ENCODE assay signal across 11 cellular contexts in genomic region chr20:35187584-35188190, GRCh38. TPM values are rescaled to one million over a fixed set of nuclear protein-coding genes. Genes with fewer than 3 reads are reported as not detected.
DNase-seq lines count a peak whose midpoint lies in the region; TF ChIP-seq lines count a peak whose summit lies in the region.
"Had no signal": no experiment of that assay in that cellular context is flagged by ENCODE, and none has a peak within 500 bp of the region (broad histone marks: within the 10 kb centered on the region; RNA-seq: fewer than 3 reads in every experiment).

No MANE protein-coding gene starts in this region.

- H4K91ac ChIP-seq in trophoblast cell (ENCODE audit: low read depth, low read length): no peak overlapping the region

- H3K4me3 ChIP-seq in AG04450 (ENCODE audit: low read depth, low read length) (no peak overlapping the region), trophoblast cell (ENCODE audit: low read depth, low read length) (no peak overlapping the region), A673 (ENCODE audit: low read depth, low read length, poor library complexity, severe bottlenecking) (no peak overlapping the region)

- no peaks in the 10 kb centered on the region for H3K79me1 ChIP-seq in trophoblast cell (ENCODE audit: low read length)

- no CpG with 5 or more reads among the region's 5 CpGs for WGBS in trophoblast cell (ENCODE audit: extremely low coverage, insufficient coverage, insufficient read length)

- POLR2A ChIA-PET in AG04450 (lab: Yijun Ruan, JAX): interaction anchor here (1.0 to 1.4 kb wide), 2 partner anchors 40 to 96 kb away, joined by 3 to 4 read pairs; partner anchors contain the start of gene EDEM2
- POLR2A ChIA-PET in A673 (lab: Charles Lee; ENCODE audit: low non-redundant PET): no interaction called here

- CTCF ChIA-PET in AG04450 (lab: Charles Lee) (interaction anchor here (1.2 to 2.2 kb wide), 4 partner anchors 14 to 91 kb away, joined by 3 to 11 read pairs (median 4); no protein-coding TSS in a partner anchor), A673 (lab: Charles Lee) (no interaction called here)

- H4K8ac ChIP-seq in trophoblast cell (ENCODE audit: low read depth, low read length): no peak overlapping the region

- no peak overlapping the region for H3K4ac ChIP-seq in trophoblast cell (ENCODE audit: low read depth, low read length)

- no peak overlapping the region for H4K12ac ChIP-seq in trophoblast cell (ENCODE audit: low read depth, low read length)

- no TSS peak for BruUV-seq in A673 (replicated peaks; lab: Mats Ljungman, UMichigan)

- no peak overlapping the region for H3K9ac ChIP-seq in trophoblast cell (ENCODE audit: low read length)

- no peak for TF ChIP-seq CTCF in AG04450 (IDR thresholded peaks at IDR 0.05; ENCODE audit: low read depth, low read length)
- TF ChIP-seq CTCF in A673 (conservative IDR thresholded peaks at IDR 0.05; ENCODE audit: low read depth, low read length): no peak

- H3K4me1 ChIP-seq in trophoblast cell (ENCODE audit: control insufficient read depth in 1 of 2, insufficient read depth in 2 of 2, low read length in 2 of 2) (no peaks in the 10 kb centered on the region), A673 (ENCODE audit: insufficient read depth, low read length, poor library complexity, severe bottlenecking) (no peaks in the 10 kb centered on the region)

- H3K23ac ChIP-seq in trophoblast cell (ENCODE audit: low read length): no peak overlapping the region

- intact Hi-C loops in A673 (cut with micrococcal nuclease; ENCODE audit: unreplicated experiment): no loop called here

- no peaks in the 10 kb centered on the region for H3K79me2 ChIP-seq in trophoblast cell (ENCODE audit: control insufficient read depth, insufficient read depth, low read length, poor library complexity)

- no peak overlapping the region for H3K14ac ChIP-seq in trophoblast cell (ENCODE audit: low read length)

- H2BK5ac ChIP-seq in trophoblast cell (ENCODE audit: low read depth, low read length, poor library complexity): no peak overlapping the region

- H2BK120ac ChIP-seq in trophoblast cell (ENCODE audit: insufficient read depth, low read length, poor library complexity): no peak overlapping the region

- no peaks in the 10 kb centered on the region for H3K27me3 ChIP-seq in AG04450 (ENCODE audit: control insufficient read depth, insufficient read depth, low read length)
- no peaks in the 10 kb centered on the region for H3K27me3 ChIP-seq in trophoblast cell (ENCODE audit: insufficient read depth, low read length)
- peaks cover 5% of the 10 kb centered on the region for H3K27me3 ChIP-seq in A673 (replicated peaks; ENCODE audit: insufficient read depth, low read depth, low read length, poor library complexity)

- no peak overlapping the region for H3K4me2 ChIP-seq in trophoblast cell (ENCODE audit: low read length)

- H3K9me3 ChIP-seq in AG04450 (ENCODE audit: control insufficient read depth, insufficient read depth, low read length) (no peaks in the 10 kb centered on the region), trophoblast cell (ENCODE audit: insufficient read depth, low read depth, low read length) (no peaks in the 10 kb centered on the region), A673 (ENCODE audit: low read depth, low read length, poor library complexity, severe bottlenecking) (no peaks in the 10 kb centered on the region)

- H3K27ac ChIP-seq in AG04450 (ENCODE audit: low read depth, low read length): no peak overlapping the region
- no peak overlapping the region for H3K27ac ChIP-seq in trophoblast cell (ENCODE audit: low read depth, low read length)
- no peak overlapping the region for H3K27ac ChIP-seq in A673 (ENCODE audit: low read depth, low read length, poor library complexity, severe bottlenecking)

- no peaks in the 10 kb centered on the region for H3K36me3 ChIP-seq in trophoblast cell (ENCODE audit: control insufficient read depth in 1 of 2, insufficient read depth in 2 of 2, low read length in 2 of 2)
- no peaks in the 10 kb centered on the region for H3K36me3 ChIP-seq in A673 (ENCODE audit: insufficient read depth, low read length, poor library complexity, severe bottlenecking)

- H3K18ac ChIP-seq in trophoblast cell (ENCODE audit: low read length): no peak overlapping the region

- no peak overlapping the region for H2BK12ac ChIP-seq in trophoblast cell (ENCODE audit: low read length)

- H2AK5ac ChIP-seq in trophoblast cell (ENCODE audit: low read length): no peak overlapping the region

- DNase-seq in AG04450 (ENCODE audit: low read depth, low spot score): peak; percentile 29
- DNase-seq in H4 (ENCODE audit: low spot score): peak; percentile 79
- DNase-seq in fibroblast of gingiva (ENCODE audit: low read depth): peak; percentile 1
- DNase-seq in trophoblast cell: peak; percentile 16 to 75
- no peak for DNase-seq in activated CD4-positive, alpha-beta T cell treated with anti-CD3 and anti-CD28 coated beads for 48 hours
- DNase-seq in A673 (ENCODE audit: low spot score): no peak
- DNase-seq in NCI-H2227 (lab: John Stamatoyannopoulos, UW; ENCODE audit: unreplicated experiment): no peak
- DNase-seq: CD8-positive, alpha-beta T cell; COR-L47; H7; KBM-7 had no signal

- H2AFZ ChIP-seq in trophoblast cell (ENCODE audit: insufficient read depth, low read length, poor library complexity): no peak overlapping the region

RNA-seq across cellular contexts. Expression of gene PROCR, which starts 15.8 kb away (rescaled TPM):
- 73.8 and 86.5 TPM in 2 replicates for polyA plus RNA-seq in AG04450 (2011; rRNA removed)
- 26.2 and 34.1 TPM in 2 replicates for polyA minus RNA-seq in AG04450 (2011; rRNA and poly(A)+ RNA removed)
- 112 and 120 TPM in 2 replicates for total RNA-seq in H4 (2014; rRNA removed; shearing (Covaris generic))
- 17.1 and 18.6 TPM in 2 replicates for polyA plus RNA-seq in trophoblast cell (2013)
- 0.58 and 2.1 TPM in 2 replicates for total RNA-seq in A673 (2021)

RNA-seq across cellular contexts. Expression of gene MMP24, which starts 38.8 kb away (rescaled TPM):
- polyA plus RNA-seq in AG04450 (2011; rRNA removed): 0.40 and 0.45 TPM in 2 replicates
- 0.32 and 0.35 TPM in 2 replicates for polyA minus RNA-seq in AG04450 (2011; rRNA and poly(A)+ RNA removed)
- total RNA-seq in H4 (2014; rRNA removed; shearing (Covaris generic)): 0.33 and 0.68 TPM in 2 replicates
- polyA plus RNA-seq in trophoblast cell (2013): 1.1 and 1.2 TPM in 2 replicates
- 0.11 and 0.20 TPM in 2 replicates for total RNA-seq in A673 (2021)

RNA-seq across cellular contexts. Expression of gene EDEM2, which starts 40.6 kb away (rescaled TPM):
- 28.3 and 30.3 TPM in 2 replicates for polyA plus RNA-seq in AG04450 (2011; rRNA removed)
- polyA minus RNA-seq in AG04450 (2011; rRNA and poly(A)+ RNA removed): 16.0 and 19.9 TPM in 2 replicates
- total RNA-seq in H4 (2014; rRNA removed; shearing (Covaris generic)): 38.7 and 40.1 TPM in 2 replicates
- 34.7 and 35.9 TPM in 2 replicates for polyA plus RNA-seq in trophoblast cell (2013)
- 13.6 and 16.1 TPM in 2 replicates for total RNA-seq in A673 (2021)

Comparison
In these comparisons a context has a peak if more than half of its experiments do, and no peak if none do; other contexts are left out.
1. DNase-seq: peak in AG04450 (single experiment), H4 (single experiment), fibroblast of gingiva (single experiment) and trophoblast cell (2 of 2); none in activated CD4-positive, alpha-beta T cell treated with anti-CD3 and anti-CD28 coated beads for 48 hours (single experiment), A673 (single experiment) and NCI-H2227 (single experiment).
2. RNA of gene PROCR, which starts 15.8 kb away (total RNA-seq): 112 to 120 TPM in H4; 0.58 to 2.1 TPM in A673; every median in the first group is over 10 times any median in the second.